1 cellular context compared by ENCODE assay signal in the genomic region with DNA sequence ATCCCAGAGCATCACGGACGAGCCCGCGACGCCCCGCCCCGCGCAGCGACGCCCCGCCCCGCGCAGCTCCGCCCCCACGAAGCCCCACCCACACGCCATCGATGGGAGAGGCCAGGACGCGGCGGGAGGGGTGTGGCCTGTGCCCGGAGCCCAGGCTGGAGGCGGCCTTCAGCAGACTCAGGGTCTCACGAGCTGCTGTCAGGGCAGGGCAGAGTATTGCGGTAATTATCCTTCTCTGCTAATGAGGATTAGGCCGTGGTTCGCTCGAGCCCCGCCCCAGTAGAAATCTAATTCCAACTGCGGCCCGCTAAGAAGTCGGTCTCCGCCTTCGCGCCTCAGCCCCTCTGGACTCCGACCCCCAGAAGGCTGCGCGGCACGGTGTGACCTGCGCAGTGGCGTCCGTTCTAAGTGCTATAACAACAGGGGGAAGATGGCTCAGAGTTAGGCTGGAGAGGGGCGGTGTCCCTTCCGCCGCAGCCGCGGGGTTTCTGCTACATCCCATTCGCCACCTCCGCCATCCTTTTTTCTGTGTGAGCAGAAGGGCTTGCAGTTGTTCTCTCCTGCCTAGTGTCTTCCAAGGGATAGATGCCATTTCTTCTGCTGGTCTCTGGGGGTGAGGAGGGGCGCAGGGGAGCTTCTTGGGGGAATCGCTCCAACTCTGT.
TF ChIP-seq lines count a peak whose summit lies in the region.

No MANE protein-coding gene starts in this region.

TF ChIP-seq in HepG2, 621 proteins besides CTCF, POLR2A, EP300 and RAD21 (continued from another document and continues in another):
- TF ChIP-seq, protein P1, sequence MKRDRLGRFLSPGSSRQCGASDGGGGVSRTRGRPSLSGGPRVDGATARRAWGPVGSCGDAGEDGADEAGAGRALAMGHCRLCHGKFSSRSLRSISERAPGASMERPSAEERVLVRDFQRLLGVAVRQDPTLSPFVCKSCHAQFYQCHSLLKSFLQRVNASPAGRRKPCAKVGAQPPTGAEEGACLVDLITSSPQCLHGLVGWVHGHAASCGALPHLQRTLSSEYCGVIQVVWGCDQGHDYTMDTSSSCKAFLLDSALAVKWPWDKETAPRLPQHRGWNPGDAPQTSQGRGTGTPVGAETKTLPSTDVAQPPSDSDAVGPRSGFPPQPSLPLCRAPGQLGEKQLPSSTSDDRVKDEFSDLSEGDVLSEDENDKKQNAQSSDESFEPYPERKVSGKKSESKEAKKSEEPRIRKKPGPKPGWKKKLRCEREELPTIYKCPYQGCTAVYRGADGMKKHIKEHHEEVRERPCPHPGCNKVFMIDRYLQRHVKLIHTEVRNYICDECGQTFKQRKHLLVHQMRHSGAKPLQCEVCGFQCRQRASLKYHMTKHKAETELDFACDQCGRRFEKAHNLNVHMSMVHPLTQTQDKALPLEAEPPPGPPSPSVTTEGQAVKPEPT (CRISPR knock-in tag; IDR thresholded peaks at IDR 0.05; ENCODE audit: low read depth) = no peak
- TF ChIP-seq SP1 (IDR thresholded peaks at IDR 0.05) = no peak
- peak; percentile 75 for TF ChIP-seq SP1 (CRISPR knock-in tag; IDR thresholded peaks at IDR 0.05)
- TF ChIP-seq TAF15 (IDR thresholded peaks at IDR 0.05; ENCODE audit: low read depth, low read length, poor library complexity, severe bottlenecking) = no peak
- TF ChIP-seq, protein P2, sequence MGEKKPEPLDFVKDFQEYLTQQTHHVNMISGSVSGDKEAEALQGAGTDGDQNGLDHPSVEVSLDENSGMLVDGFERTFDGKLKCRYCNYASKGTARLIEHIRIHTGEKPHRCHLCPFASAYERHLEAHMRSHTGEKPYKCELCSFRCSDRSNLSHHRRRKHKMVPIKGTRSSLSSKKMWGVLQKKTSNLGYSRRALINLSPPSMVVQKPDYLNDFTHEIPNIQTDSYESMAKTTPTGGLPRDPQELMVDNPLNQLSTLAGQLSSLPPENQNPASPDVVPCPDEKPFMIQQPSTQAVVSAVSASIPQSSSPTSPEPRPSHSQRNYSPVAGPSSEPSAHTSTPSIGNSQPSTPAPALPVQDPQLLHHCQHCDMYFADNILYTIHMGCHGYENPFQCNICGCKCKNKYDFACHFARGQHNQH (CRISPR knock-in tag; IDR thresholded peaks at IDR 0.05) = no peak; the same call in 1 of the 2 replicates
- TF ChIP-seq JUN (CRISPR knock-in tag; IDR thresholded peaks at IDR 0.05) = no peak
- no peak for TF ChIP-seq NFE2L1 (CRISPR knock-in tag; IDR thresholded peaks at IDR 0.05; ENCODE audit: borderline replicate concordance)
- no peak for TF ChIP-seq RORA (CRISPR knock-in tag; IDR thresholded peaks at IDR 0.05)
- no peak for TF ChIP-seq PHF5A (CRISPR knock-in tag; IDR thresholded peaks at IDR 0.05; ENCODE audit: low read depth, unreplicated experiment)
- TF ChIP-seq TCF12 (IDR thresholded peaks at IDR 0.05) = no peak
- TF ChIP-seq TCF12 (CRISPR knock-in tag; IDR thresholded peaks at IDR 0.05) = no peak
- TF ChIP-seq SP5 (CRISPR knock-in tag; IDR thresholded peaks at IDR 0.05; ENCODE audit: borderline replicate concordance, low read depth) = no peak
- TF ChIP-seq, protein P3, sequence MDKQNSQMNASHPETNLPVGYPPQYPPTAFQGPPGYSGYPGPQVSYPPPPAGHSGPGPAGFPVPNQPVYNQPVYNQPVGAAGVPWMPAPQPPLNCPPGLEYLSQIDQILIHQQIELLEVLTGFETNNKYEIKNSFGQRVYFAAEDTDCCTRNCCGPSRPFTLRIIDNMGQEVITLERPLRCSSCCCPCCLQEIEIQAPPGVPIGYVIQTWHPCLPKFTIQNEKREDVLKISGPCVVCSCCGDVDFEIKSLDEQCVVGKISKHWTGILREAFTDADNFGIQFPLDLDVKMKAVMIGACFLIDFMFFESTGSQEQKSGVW (CRISPR knock-in tag; IDR thresholded peaks at IDR 0.05; ENCODE audit: borderline replicate concordance) = peak; percentile 63; the same call in 1 of the 2 replicates
- TF ChIP-seq ZNF501 (CRISPR knock-in tag; IDR thresholded peaks at IDR 0.05) = peak; percentile 91
- no peak for TF ChIP-seq HNRNPUL1 (IDR thresholded peaks at IDR 0.05; ENCODE audit: low read depth, low read length)
- TF ChIP-seq ETV6 (CRISPR knock-in tag; conservative IDR thresholded peaks at IDR 0.05) = no peak
- TF ChIP-seq, protein P4, sequence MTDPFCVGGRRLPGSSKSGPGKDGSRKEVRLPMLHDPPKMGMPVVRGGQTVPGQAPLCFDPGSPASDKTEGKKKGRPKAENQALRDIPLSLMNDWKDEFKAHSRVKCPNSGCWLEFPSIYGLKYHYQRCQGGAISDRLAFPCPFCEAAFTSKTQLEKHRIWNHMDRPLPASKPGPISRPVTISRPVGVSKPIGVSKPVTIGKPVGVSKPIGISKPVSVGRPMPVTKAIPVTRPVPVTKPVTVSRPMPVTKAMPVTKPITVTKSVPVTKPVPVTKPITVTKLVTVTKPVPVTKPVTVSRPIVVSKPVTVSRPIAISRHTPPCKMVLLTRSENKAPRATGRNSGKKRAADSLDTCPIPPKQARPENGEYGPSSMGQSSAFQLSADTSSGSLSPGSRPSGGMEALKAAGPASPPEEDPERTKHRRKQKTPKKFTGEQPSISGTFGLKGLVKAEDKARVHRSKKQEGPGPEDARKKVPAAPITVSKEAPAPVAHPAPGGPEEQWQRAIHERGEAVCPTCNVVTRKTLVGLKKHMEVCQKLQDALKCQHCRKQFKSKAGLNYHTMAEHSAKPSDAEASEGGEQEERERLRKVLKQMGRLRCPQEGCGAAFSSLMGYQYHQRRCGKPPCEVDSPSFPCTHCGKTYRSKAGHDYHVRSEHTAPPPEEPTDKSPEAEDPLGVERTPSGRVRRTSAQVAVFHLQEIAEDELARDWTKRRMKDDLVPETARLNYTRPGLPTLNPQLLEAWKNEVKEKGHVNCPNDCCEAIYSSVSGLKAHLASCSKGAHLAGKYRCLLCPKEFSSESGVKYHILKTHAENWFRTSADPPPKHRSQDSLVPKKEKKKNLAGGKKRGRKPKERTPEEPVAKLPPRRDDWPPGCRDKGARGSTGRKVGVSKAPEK (CRISPR knock-in tag; IDR thresholded peaks at IDR 0.05; ENCODE audit: borderline replicate concordance) = no peak
- peak; percentile 34 for TF ChIP-seq DR1 (CRISPR knock-in tag; IDR thresholded peaks at IDR 0.05)
- no peak for TF ChIP-seq AKAP8 (CRISPR knock-in tag; IDR thresholded peaks at IDR 0.05)
- TF ChIP-seq, protein P5, sequence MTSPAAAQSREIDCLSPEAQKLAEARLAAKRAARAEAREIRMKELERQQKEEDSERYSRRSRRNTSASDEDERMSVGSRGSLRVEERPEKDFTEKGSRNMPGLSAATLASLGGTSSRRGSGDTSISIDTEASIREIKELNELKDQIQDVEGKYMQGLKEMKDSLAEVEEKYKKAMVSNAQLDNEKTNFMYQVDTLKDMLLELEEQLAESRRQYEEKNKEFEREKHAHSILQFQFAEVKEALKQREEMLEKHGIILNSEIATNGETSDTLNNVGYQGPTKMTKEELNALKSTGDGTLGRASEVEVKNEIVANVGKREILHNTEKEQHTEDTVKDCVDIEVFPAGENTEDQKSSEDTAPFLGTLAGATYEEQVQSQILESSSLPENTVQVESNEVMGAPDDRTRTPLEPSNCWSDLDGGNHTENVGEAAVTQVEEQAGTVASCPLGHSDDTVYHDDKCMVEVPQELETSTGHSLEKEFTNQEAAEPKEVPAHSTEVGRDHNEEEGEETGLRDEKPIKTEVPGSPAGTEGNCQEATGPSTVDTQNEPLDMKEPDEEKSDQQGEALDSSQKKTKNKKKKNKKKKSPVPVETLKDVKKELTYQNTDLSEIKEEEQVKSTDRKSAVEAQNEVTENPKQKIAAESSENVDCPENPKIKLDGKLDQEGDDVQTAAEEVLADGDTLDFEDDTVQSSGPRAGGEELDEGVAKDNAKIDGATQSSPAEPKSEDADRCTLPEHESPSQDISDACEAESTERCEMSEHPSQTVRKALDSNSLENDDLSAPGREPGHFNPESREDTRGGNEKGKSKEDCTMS (CRISPR knock-in tag; conservative IDR thresholded peaks at IDR 0.05) = no peak
- peak; percentile 39; the same call in 1 of the 2 replicates for TF ChIP-seq ZNF564 (CRISPR knock-in tag; IDR thresholded peaks at IDR 0.05)
- TF ChIP-seq ZNF256 (CRISPR knock-in tag; conservative IDR thresholded peaks at IDR 0.05) = no peak
- no peak for TF ChIP-seq ZKSCAN5 (CRISPR knock-in tag; IDR thresholded peaks at IDR 0.05)
- TF ChIP-seq RFX1 (IDR thresholded peaks at IDR 0.05) = no peak
- no peak for TF ChIP-seq GPN1 (CRISPR knock-in tag; IDR thresholded peaks at IDR 0.05; ENCODE audit: borderline replicate concordance)
- no peak for TF ChIP-seq ZNF674 (CRISPR knock-in tag; IDR thresholded peaks at IDR 0.05; ENCODE audit: low read depth)
- no peak for TF ChIP-seq CCAR2 (optimal IDR thresholded peaks at IDR 0.05; ENCODE audit: low read depth, low read length)
- 0 out of 2 replicates have a peak, but pooled peaks have one; percentile 9 for TF ChIP-seq ZNF446 (CRISPR knock-in tag; IDR thresholded peaks at IDR 0.05)
- TF ChIP-seq ZNF24 (IDR thresholded peaks at IDR 0.05) = no peak
- TF ChIP-seq ZSCAN12 (CRISPR knock-in tag; IDR thresholded peaks at IDR 0.05) = no peak
- TF ChIP-seq ZNF883 (CRISPR knock-in tag; IDR thresholded peaks at IDR 0.05; ENCODE audit: not compliant biosample characterization) = no peak
- TF ChIP-seq ZNF598 (CRISPR knock-in tag; IDR thresholded peaks at IDR 0.05; ENCODE audit: borderline replicate concordance) = no peak; the same call in 1 of the 2 replicates
- TF ChIP-seq MEIS2 (CRISPR knock-in tag; IDR thresholded peaks at IDR 0.05) = no peak
- TF ChIP-seq, protein P6, sequence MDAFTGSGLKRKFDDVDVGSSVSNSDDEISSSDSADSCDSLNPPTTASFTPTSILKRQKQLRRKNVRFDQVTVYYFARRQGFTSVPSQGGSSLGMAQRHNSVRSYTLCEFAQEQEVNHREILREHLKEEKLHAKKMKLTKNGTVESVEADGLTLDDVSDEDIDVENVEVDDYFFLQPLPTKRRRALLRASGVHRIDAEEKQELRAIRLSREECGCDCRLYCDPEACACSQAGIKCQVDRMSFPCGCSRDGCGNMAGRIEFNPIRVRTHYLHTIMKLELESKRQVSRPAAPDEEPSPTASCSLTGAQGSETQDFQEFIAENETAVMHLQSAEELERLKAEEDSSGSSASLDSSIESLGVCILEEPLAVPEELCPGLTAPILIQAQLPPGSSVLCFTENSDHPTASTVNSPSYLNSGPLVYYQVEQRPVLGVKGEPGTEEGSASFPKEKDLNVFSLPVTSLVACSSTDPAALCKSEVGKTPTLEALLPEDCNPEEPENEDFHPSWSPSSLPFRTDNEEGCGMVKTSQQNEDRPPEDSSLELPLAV (CRISPR knock-in tag; conservative IDR thresholded peaks at IDR 0.05; ENCODE audit: low read depth) = no peak
- TF ChIP-seq ADNP (CRISPR knock-in tag; IDR thresholded peaks at IDR 0.05) = no peak
- TF ChIP-seq, protein P7, sequence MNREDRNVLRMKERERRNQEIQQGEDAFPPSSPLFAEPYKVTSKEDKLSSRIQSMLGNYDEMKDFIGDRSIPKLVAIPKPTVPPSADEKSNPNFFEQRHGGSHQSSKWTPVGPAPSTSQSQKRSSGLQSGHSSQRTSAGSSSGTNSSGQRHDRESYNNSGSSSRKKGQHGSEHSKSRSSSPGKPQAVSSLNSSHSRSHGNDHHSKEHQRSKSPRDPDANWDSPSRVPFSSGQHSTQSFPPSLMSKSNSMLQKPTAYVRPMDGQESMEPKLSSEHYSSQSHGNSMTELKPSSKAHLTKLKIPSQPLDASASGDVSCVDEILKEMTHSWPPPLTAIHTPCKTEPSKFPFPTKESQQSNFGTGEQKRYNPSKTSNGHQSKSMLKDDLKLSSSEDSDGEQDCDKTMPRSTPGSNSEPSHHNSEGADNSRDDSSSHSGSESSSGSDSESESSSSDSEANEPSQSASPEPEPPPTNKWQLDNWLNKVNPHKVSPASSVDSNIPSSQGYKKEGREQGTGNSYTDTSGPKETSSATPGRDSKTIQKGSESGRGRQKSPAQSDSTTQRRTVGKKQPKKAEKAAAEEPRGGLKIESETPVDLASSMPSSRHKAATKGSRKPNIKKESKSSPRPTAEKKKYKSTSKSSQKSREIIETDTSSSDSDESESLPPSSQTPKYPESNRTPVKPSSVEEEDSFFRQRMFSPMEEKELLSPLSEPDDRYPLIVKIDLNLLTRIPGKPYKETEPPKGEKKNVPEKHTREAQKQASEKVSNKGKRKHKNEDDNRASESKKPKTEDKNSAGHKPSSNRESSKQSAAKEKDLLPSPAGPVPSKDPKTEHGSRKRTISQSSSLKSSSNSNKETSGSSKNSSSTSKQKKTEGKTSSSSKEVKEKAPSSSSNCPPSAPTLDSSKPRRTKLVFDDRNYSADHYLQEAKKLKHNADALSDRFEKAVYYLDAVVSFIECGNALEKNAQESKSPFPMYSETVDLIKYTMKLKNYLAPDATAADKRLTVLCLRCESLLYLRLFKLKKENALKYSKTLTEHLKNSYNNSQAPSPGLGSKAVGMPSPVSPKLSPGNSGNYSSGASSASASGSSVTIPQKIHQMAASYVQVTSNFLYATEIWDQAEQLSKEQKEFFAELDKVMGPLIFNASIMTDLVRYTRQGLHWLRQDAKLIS (CRISPR knock-in tag; IDR thresholded peaks at IDR 0.05) = 0 out of 2 replicates have a peak, but pooled peaks have one; percentile 24
- TF ChIP-seq EZH2 (conservative IDR thresholded peaks at IDR 0.05; ENCODE audit: low read depth, low read length) = no peak
- no peak for TF ChIP-seq CHD4 (IDR thresholded peaks at IDR 0.05; ENCODE audit: borderline replicate concordance, low read length)
- TF ChIP-seq ZNF7 (CRISPR knock-in tag; IDR thresholded peaks at IDR 0.05) = no peak
- no peak for TF ChIP-seq ZBTB21 (CRISPR knock-in tag; IDR thresholded peaks at IDR 0.05)
- TF ChIP-seq SPEN (CRISPR knock-in tag; IDR thresholded peaks at IDR 0.05; ENCODE audit: low read depth) = peak; percentile 12; the same call in 1 of the 2 replicates
- no peak for TF ChIP-seq SMAD9 (CRISPR knock-in tag; IDR thresholded peaks at IDR 0.05)
- TF ChIP-seq, protein P8, sequence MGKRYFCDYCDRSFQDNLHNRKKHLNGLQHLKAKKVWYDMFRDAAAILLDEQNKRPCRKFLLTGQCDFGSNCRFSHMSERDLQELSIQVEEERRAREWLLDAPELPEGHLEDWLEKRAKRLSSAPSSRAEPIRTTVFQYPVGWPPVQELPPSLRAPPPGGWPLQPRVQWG (CRISPR knock-in tag; IDR thresholded peaks at IDR 0.05; ENCODE audit: borderline replicate concordance, low read depth) = no peak
- TF ChIP-seq, protein P9, sequence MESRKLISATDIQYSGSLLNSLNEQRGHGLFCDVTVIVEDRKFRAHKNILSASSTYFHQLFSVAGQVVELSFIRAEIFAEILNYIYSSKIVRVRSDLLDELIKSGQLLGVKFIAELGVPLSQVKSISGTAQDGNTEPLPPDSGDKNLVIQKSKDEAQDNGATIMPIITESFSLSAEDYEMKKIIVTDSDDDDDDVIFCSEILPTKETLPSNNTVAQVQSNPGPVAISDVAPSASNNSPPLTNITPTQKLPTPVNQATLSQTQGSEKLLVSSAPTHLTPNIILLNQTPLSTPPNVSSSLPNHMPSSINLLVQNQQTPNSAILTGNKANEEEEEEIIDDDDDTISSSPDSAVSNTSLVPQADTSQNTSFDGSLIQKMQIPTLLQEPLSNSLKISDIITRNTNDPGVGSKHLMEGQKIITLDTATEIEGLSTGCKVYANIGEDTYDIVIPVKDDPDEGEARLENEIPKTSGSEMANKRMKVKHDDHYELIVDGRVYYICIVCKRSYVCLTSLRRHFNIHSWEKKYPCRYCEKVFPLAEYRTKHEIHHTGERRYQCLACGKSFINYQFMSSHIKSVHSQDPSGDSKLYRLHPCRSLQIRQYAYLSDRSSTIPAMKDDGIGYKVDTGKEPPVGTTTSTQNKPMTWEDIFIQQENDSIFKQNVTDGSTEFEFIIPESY (CRISPR knock-in tag; IDR thresholded peaks at IDR 0.05) = no peak
- no peak for TF ChIP-seq FOXM1 (CRISPR knock-in tag; IDR thresholded peaks at IDR 0.05)
- no peak for TF ChIP-seq ATM (IDR thresholded peaks at IDR 0.05; ENCODE audit: borderline replicate concordance)
- TF ChIP-seq MEIS1 (CRISPR knock-in tag; IDR thresholded peaks at IDR 0.05; ENCODE audit: borderline replicate concordance) = peak; percentile 74; the same call in 1 of the 2 replicates
